ENCODE assay signal across 36 cellular contexts in genomic region chr7:69786707-69787395, GRCh38.
"Had no signal": no experiment of that assay in that cellular context is flagged by ENCODE, and none has a peak within 500 bp of the region (broad histone marks: within the 10 kb centered on the region; RNA-seq: fewer than 3 reads in every experiment).

No MANE protein-coding gene starts in this region.

- H3K9me3 ChIP-seq: ascending aorta, body of pancreas, Peyer's patch, SJSA1 had no signal

- H3K27ac Mint-ChIP-seq: activated CD4-positive, alpha-beta memory T cell treated with anti-CD3 and anti-CD28 coated beads, Interleukin-2, amount 10 ng/mL, durations not matched to agents 7 days and 5 days; activated CD8-positive, alpha-beta memory T cell treated with anti-CD3 and anti-CD28 coated beads, Interleukin-2, amount 10 ng/mL, durations not matched to agents 7 days and 5 days; activated naive CD4-positive, alpha-beta T cell treated with anti-CD3 and anti-CD28 coated beads, Interleukin-2, amount 50 U/mL, for 24 hours; activated naive CD8-positive, alpha-beta T cell treated with anti-CD3 and anti-CD28 coated beads, Interleukin-2, amount 10 ng/mL, durations not matched to agents 7 days and 5 days had no signal

- H3K36me3 Mint-ChIP-seq: activated CD8-positive, alpha-beta memory T cell treated with anti-CD3 and anti-CD28 coated beads, Interleukin-2, amount 10 ng/mL, durations not matched to agents 7 days and 5 days; activated naive CD4-positive, alpha-beta T cell treated with anti-CD3 and anti-CD28 coated beads, Interleukin-2, amount 50 U/mL, for 24 hours; activated naive CD8-positive, alpha-beta T cell treated with anti-CD3 and anti-CD28 coated beads, Interleukin-2, amount 10 ng/mL, durations not matched to agents 7 days and 5 days had no signal

- H3K9me3 Mint-ChIP-seq: activated CD4-positive, alpha-beta memory T cell treated with anti-CD3 and anti-CD28 coated beads, Interleukin-2, amount 10 ng/mL, durations not matched to agents 7 days and 5 days; activated naive CD4-positive, alpha-beta T cell treated with anti-CD3 and anti-CD28 coated beads, Interleukin-2, amount 50 U/mL, for 24 hours; activated naive CD8-positive, alpha-beta T cell treated with anti-CD3 and anti-CD28 coated beads, Interleukin-2, amount 10 ng/mL, durations not matched to agents 7 days and 5 days had no signal

- H3K4me1 Mint-ChIP-seq: activated CD4-positive, alpha-beta memory T cell treated with anti-CD3 and anti-CD28 coated beads, Interleukin-2, amount 10 ng/mL, durations not matched to agents 7 days and 5 days; activated naive CD4-positive, alpha-beta T cell treated with anti-CD3 and anti-CD28 coated beads, Interleukin-2, amount 50 U/mL, for 24 hours; activated naive CD8-positive, alpha-beta T cell treated with anti-CD3 and anti-CD28 coated beads, Interleukin-2, amount 10 ng/mL, durations not matched to agents 7 days and 5 days had no signal

- DNase-seq: activated CD4-positive, alpha-beta memory T cell treated with anti-CD3 and anti-CD28 coated beads, Interleukin-2, amount 10 ng/mL, durations not matched to agents 7 days and 5 days; activated CD4-positive, alpha-beta T cell treated with anti-CD3 and anti-CD28 coated beads for 1 hour; activated CD4-positive, alpha-beta T cell treated with anti-CD3 and anti-CD28 coated beads for 48 hours; activated CD4-positive, CD25-positive, alpha-beta regulatory T cell; activated CD8-positive, alpha-beta memory T cell treated with anti-CD3 and anti-CD28 coated beads for 24 hours; activated CD8-positive, alpha-beta memory T cell treated with anti-CD3 and anti-CD28 coated beads, Interleukin-2, amount 10 ng/mL, durations not matched to agents 7 days and 5 days; activated CD8-positive, alpha-beta memory T cell treated with anti-CD3 and anti-CD28 coated beads, Interleukin-2, amount 50 U/mL, for 48 hours; activated effector memory CD4-positive, alpha-beta T cell treated with anti-CD3 and anti-CD28 coated beads, Interleukin-2, amount 50 U/mL, for 16 hours; activated naive CD4-positive, alpha-beta T cell treated with Interleukin-2 at 50 U/mL for 16 hours; activated naive CD8-positive, alpha-beta T cell treated with anti-CD3 and anti-CD28 coated beads, Interleukin-2, amount 10 ng/mL, durations not matched to agents 7 days and 5 days; activated T-cell treated with anti-CD3 and anti-CD28 coated beads, Interleukin-2, amount 50 U/mL, for 48 hours; body of pancreas; central memory CD4-positive, alpha-beta T cell; Karpas-422; NCI-H1048; NCI-H1436 treated with DMSO at 0.1 percent for 48 hours; NCI-H1694 treated with DMSO at 0.1 percent for 48 hours; NCI-H2029; NCI-H2107; NCI-H2171; NCI-H446; NCI-H510A treated with DMSO at 0.1 percent for 48 hours; NCI-H526 treated with DMSO at 0.1 percent for 48 hours; NCI-H774; PC-3; Peyer's patch; RPMI8226; SHP77 treated with DMSO at 0.1 percent for 48 hours; SW 1271; T-helper 1 cell; T-helper 9 cell; WERI-Rb-1 had no signal

- H3K27me3 ChIP-seq: ascending aorta, body of pancreas, Peyer's patch, SJSA1 had no signal

- H3K4me3 Mint-ChIP-seq: activated CD4-positive, alpha-beta memory T cell treated with anti-CD3 and anti-CD28 coated beads, Interleukin-2, amount 10 ng/mL, durations not matched to agents 7 days and 5 days; activated CD8-positive, alpha-beta memory T cell treated with anti-CD3 and anti-CD28 coated beads, Interleukin-2, amount 10 ng/mL, durations not matched to agents 7 days and 5 days; activated naive CD4-positive, alpha-beta T cell treated with anti-CD3 and anti-CD28 coated beads, Interleukin-2, amount 50 U/mL, for 24 hours; activated naive CD8-positive, alpha-beta T cell treated with anti-CD3 and anti-CD28 coated beads, Interleukin-2, amount 10 ng/mL, durations not matched to agents 7 days and 5 days had no signal

- H3K36me3 ChIP-seq: ascending aorta, Peyer's patch, SJSA1, WERI-Rb-1 had no signal

- H3K4me1 ChIP-seq: body of pancreas, Peyer's patch, SJSA1 had no signal

- H3K27ac ChIP-seq: ascending aorta, body of pancreas, Peyer's patch, SJSA1, WERI-Rb-1 had no signal

- H3K4me3 ChIP-seq: ascending aorta, body of pancreas, K562, Peyer's patch, SJSA1 had no signal

- H3K27me3 Mint-ChIP-seq: activated CD4-positive, alpha-beta memory T cell treated with anti-CD3 and anti-CD28 coated beads, Interleukin-2, amount 10 ng/mL, durations not matched to agents 7 days and 5 days; activated naive CD4-positive, alpha-beta T cell treated with anti-CD3 and anti-CD28 coated beads, Interleukin-2, amount 50 U/mL, for 24 hours had no signal
